In genomic region chr7:150325110-150325611, GRCh38 we compare ENCODE assay signal across 12 cellular contexts. TPM values are rescaled to one million over a fixed set of nuclear protein-coding genes. Genes with fewer than 3 reads are reported as not detected.
DNase-seq lines count a peak whose midpoint lies in the region; ATAC-seq and TF ChIP-seq lines count a peak whose summit lies in the region.
"Had no signal": no experiment of that assay in that cellular context is flagged by ENCODE, and none has a peak within 500 bp of the region (broad histone marks: within the 10 kb centered on the region; RNA-seq: fewer than 3 reads in every experiment).

No MANE protein-coding gene starts in this region.

- peaks cover 16% of the 10 kb centered on the region for H3K4me1 ChIP-seq in hepatocyte (ENCODE audit: insufficient read depth)

- no peaks in the 10 kb centered on the region for H3K9me2 ChIP-seq in hepatocyte (replicated peaks; ENCODE audit: insufficient read depth)

- CTCF ChIA-PET in activated CD4-positive, alpha-beta T cell treated with anti-CD3 and anti-CD28 coated beads for 36 hours (lab: Charles Lee): interaction anchor here (0.7 to 0.8 kb wide), 2 partner anchors 36 to 478 kb away, joined by 3 read pairs; no protein-coding TSS in a partner anchor
- CTCF ChIA-PET in activated CD4-positive, alpha-beta memory T cell treated with anti-CD3 and anti-CD28 coated beads, Interleukin-2, amount 10 ng/mL, durations not matched to agents 7 days and 5 days (lab: Charles Lee): interaction anchor here (0.7 kb wide), 1 partner anchor 122 kb away, joined by 3 read pairs; no protein-coding TSS in a partner anchor

- no peaks in the 10 kb centered on the region for H3K27me3 ChIP-seq in hepatocyte

- no peak for DNase-seq in activated CD4-positive, alpha-beta T cell treated with anti-CD3 and anti-CD28 coated beads for 36 hours
- no peak for DNase-seq in activated CD4-positive, alpha-beta T cell treated with anti-CD3 and anti-CD28 coated beads, Interleukin-2, amount 50 U/mL, for 48 hours
- no peak for DNase-seq in activated CD4-positive, alpha-beta memory T cell treated with anti-CD3 and anti-CD28 coated beads, Interleukin-2, amount 10 ng/mL, durations not matched to agents 7 days and 5 days
- DNase-seq in hepatocyte (ENCODE audit: low spot score): no peak
- DNase-seq in stimulated activated effector memory CD8-positive, alpha-beta T cell treated with anti-CD3 and anti-CD28 coated beads, Interleukin-12 subunit alpha, Interleukin-12 subunit beta, amount 100 ng/mL, for 72 hours (ENCODE audit: low spot score in 2 of 2): no peak
- DNase-seq in NCI-H345 (lab: John Stamatoyannopoulos, UW): no peak
- DNase-seq: anterior cingulate cortex, NCI-H1105 treated with DMSO at 0.1 percent for 48 hours had no signal

- no peaks in the 10 kb centered on the region for H4K20me1 ChIP-seq in hepatocyte (ENCODE audit: insufficient read depth, poor library complexity, severe bottlenecking)

- H3K9me3 Mint-ChIP-seq in activated CD4-positive, alpha-beta T cell treated with anti-CD3 and anti-CD28 coated beads for 36 hours (ENCODE audit: low read depth): no peaks in the 10 kb centered on the region
- H3K9me3 Mint-ChIP-seq in activated CD4-positive, alpha-beta memory T cell treated with anti-CD3 and anti-CD28 coated beads, Interleukin-2, amount 10 ng/mL, durations not matched to agents 7 days and 5 days: no peaks in the 10 kb centered on the region
- H3K9me3 Mint-ChIP-seq in stimulated activated effector memory CD8-positive, alpha-beta T cell treated with anti-CD3 and anti-CD28 coated beads, Interleukin-12 subunit alpha, Interleukin-12 subunit beta, amount 100 ng/mL, for 72 hours: no peaks in the 10 kb centered on the region

- peaks cover 49% of the 10 kb centered on the region for H3K4me1 Mint-ChIP-seq in activated CD4-positive, alpha-beta T cell treated with anti-CD3 and anti-CD28 coated beads for 36 hours
- H3K4me1 Mint-ChIP-seq in activated CD4-positive, alpha-beta memory T cell treated with anti-CD3 and anti-CD28 coated beads, Interleukin-2, amount 10 ng/mL, durations not matched to agents 7 days and 5 days: peaks cover 49% of the 10 kb centered on the region
- peaks cover 56% of the 10 kb centered on the region for H3K4me1 Mint-ChIP-seq in stimulated activated effector memory CD8-positive, alpha-beta T cell treated with anti-CD3 and anti-CD28 coated beads, Interleukin-12 subunit alpha, Interleukin-12 subunit beta, amount 100 ng/mL, for 72 hours

- H3K4me3 Mint-ChIP-seq in activated CD4-positive, alpha-beta T cell treated with anti-CD3 and anti-CD28 coated beads for 36 hours: peak overlapping the region; percentile 91
- H3K4me3 Mint-ChIP-seq in activated CD4-positive, alpha-beta memory T cell treated with anti-CD3 and anti-CD28 coated beads, Interleukin-2, amount 10 ng/mL, durations not matched to agents 7 days and 5 days: peak overlapping the region; percentile 94
- H3K4me3 Mint-ChIP-seq in stimulated activated effector memory CD8-positive, alpha-beta T cell treated with anti-CD3 and anti-CD28 coated beads, Interleukin-12 subunit alpha, Interleukin-12 subunit beta, amount 100 ng/mL, for 72 hours: peak overlapping the region; percentile 95

- POLR2A ChIA-PET in activated CD4-positive, alpha-beta T cell treated with anti-CD3 and anti-CD28 coated beads for 36 hours (lab: Charles Lee): interaction anchor here (0.8 kb wide), 1 partner anchor 11 kb away, joined by 3 read pairs; no protein-coding TSS in a partner anchor
- POLR2A ChIA-PET in activated CD4-positive, alpha-beta memory T cell treated with anti-CD3 and anti-CD28 coated beads, Interleukin-2, amount 10 ng/mL, durations not matched to agents 7 days and 5 days (lab: Charles Lee): interaction anchor here (1.1 kb wide), 1 partner anchor 82 kb away, joined by 5 read pairs; no protein-coding TSS in a partner anchor

- peak overlapping the region; percentile 82 for H3K4me2 ChIP-seq in hepatocyte

- H2AFZ ChIP-seq in hepatocyte: no peak overlapping the region

- H3K36me3 Mint-ChIP-seq in activated CD4-positive, alpha-beta T cell treated with anti-CD3 and anti-CD28 coated beads for 36 hours (ENCODE audit: low read depth): peaks cover 41% of the 10 kb centered on the region
- H3K36me3 Mint-ChIP-seq in activated CD4-positive, alpha-beta memory T cell treated with anti-CD3 and anti-CD28 coated beads, Interleukin-2, amount 10 ng/mL, durations not matched to agents 7 days and 5 days (ENCODE audit: low read depth): peaks cover 51% of the 10 kb centered on the region
- peaks cover 84% of the 10 kb centered on the region for H3K36me3 Mint-ChIP-seq in stimulated activated effector memory CD8-positive, alpha-beta T cell treated with anti-CD3 and anti-CD28 coated beads, Interleukin-12 subunit alpha, Interleukin-12 subunit beta, amount 100 ng/mL, for 72 hours

- ATAC-seq in activated CD4-positive, alpha-beta T cell treated with anti-CD3 and anti-CD28 coated beads for 36 hours: no peak
- ATAC-seq in stimulated activated effector memory CD8-positive, alpha-beta T cell treated with anti-CD3 and anti-CD28 coated beads, Interleukin-12 subunit alpha, Interleukin-12 subunit beta, amount 100 ng/mL, for 72 hours: no peak
- no peak for ATAC-seq in GM21367 (IDR thresholded peaks at IDR 0.05; ENCODE audit: unreplicated experiment)
- ATAC-seq in GM21576 (IDR thresholded peaks at IDR 0.05; ENCODE audit: unreplicated experiment): no peak

- H3K27me3 Mint-ChIP-seq in activated CD4-positive, alpha-beta T cell treated with anti-CD3 and anti-CD28 coated beads for 36 hours: no peaks in the 10 kb centered on the region
- no peaks in the 10 kb centered on the region for H3K27me3 Mint-ChIP-seq in activated CD4-positive, alpha-beta memory T cell treated with anti-CD3 and anti-CD28 coated beads, Interleukin-2, amount 10 ng/mL, durations not matched to agents 7 days and 5 days

- no peaks in the 10 kb centered on the region for H3K36me3 ChIP-seq in hepatocyte (replicated peaks; ENCODE audit: insufficient read depth, low read depth)

- H3K4me3 ChIP-seq in hepatocyte: no peak overlapping the region

- peaks cover 31% of the 10 kb centered on the region for H3K79me2 ChIP-seq in hepatocyte

- TF ChIP-seq CTCF in hepatocyte (IDR thresholded peaks at IDR 0.05; ENCODE audit: poor library complexity): no peak

- intact Hi-C loops in activated CD4-positive, alpha-beta T cell treated with anti-CD3 and anti-CD28 coated beads for 36 hours (cut with DNase I, micrococcal nuclease): no loop called here

- H3K27ac ChIP-seq in hepatocyte: peak overlapping the region; percentile 93
- H3K27ac ChIP-seq: SK-N-MC had no signal

- no peaks in the 10 kb centered on the region for H3K9me3 ChIP-seq in hepatocyte (ENCODE audit: low read depth)

- WGBS in hepatocyte (ENCODE audit: low lambda C conversion rate, missing lambda C conversion rate): 91% methylated on average over 10 of the region's 10 CpGs

- H3K27ac Mint-ChIP-seq in activated CD4-positive, alpha-beta T cell treated with anti-CD3 and anti-CD28 coated beads for 36 hours: peak overlapping the region; percentile 99
- peak overlapping the region; percentile 97 for H3K27ac Mint-ChIP-seq in activated CD4-positive, alpha-beta memory T cell treated with anti-CD3 and anti-CD28 coated beads, Interleukin-2, amount 10 ng/mL, durations not matched to agents 7 days and 5 days
- peak overlapping the region; percentile 99 for H3K27ac Mint-ChIP-seq in stimulated activated effector memory CD8-positive, alpha-beta T cell treated with anti-CD3 and anti-CD28 coated beads, Interleukin-12 subunit alpha, Interleukin-12 subunit beta, amount 100 ng/mL, for 72 hours

RNA-seq across cellular contexts. Expression of gene ACTR3C, which starts 1.8 kb away (rescaled TPM):
- 1 to 10 TPM; 3.2 to 4.7 TPM for total RNA-seq in activated CD4-positive, alpha-beta T cell treated with anti-CD3 and anti-CD28 coated beads for 36 hours
- total RNA-seq in activated CD4-positive, alpha-beta memory T cell treated with anti-CD3 and anti-CD28 coated beads, Interleukin-2, amount 10 ng/mL, durations not matched to agents 7 days and 5 days: 1 to 10 TPM; 4.9 to 7.0 TPM
- 17.7 and 18.6 TPM in 2 replicates for total RNA-seq in hepatocyte
- polyA plus RNA-seq in hepatocyte: 7.8 and 11.9 TPM in 2 replicates

RNA-seq across cellular contexts. Expression of gene LRRC61, which starts 2.0 kb away (rescaled TPM):
- 10 to 100 TPM; 13.0 to 17.4 TPM for total RNA-seq in activated CD4-positive, alpha-beta T cell treated with anti-CD3 and anti-CD28 coated beads for 36 hours
- 10 to 100 TPM; 23.1 to 26.8 TPM for total RNA-seq in activated CD4-positive, alpha-beta memory T cell treated with anti-CD3 and anti-CD28 coated beads, Interleukin-2, amount 10 ng/mL, durations not matched to agents 7 days and 5 days
- 23.4 and 24.0 TPM in 2 replicates for total RNA-seq in hepatocyte
- polyA plus RNA-seq in hepatocyte: 35.4 and 38.7 TPM in 2 replicates

RNA-seq across cellular contexts. Expression of gene RARRES2, which starts 16.3 kb away (rescaled TPM):
- total RNA-seq in activated CD4-positive, alpha-beta T cell treated with anti-CD3 and anti-CD28 coated beads for 36 hours: not detected
- not detected for total RNA-seq in activated CD4-positive, alpha-beta memory T cell treated with anti-CD3 and anti-CD28 coated beads, Interleukin-2, amount 10 ng/mL, durations not matched to agents 7 days and 5 days
- total RNA-seq in hepatocyte: 104 and 122 TPM in 2 replicates
- polyA plus RNA-seq in hepatocyte: 164 and 187 TPM in 2 replicates
- total RNA-seq: A673 had no signal

RNA-seq across cellular contexts. Expression of gene REPIN1, which starts 43.5 kb away (rescaled TPM):
- total RNA-seq in activated CD4-positive, alpha-beta T cell treated with anti-CD3 and anti-CD28 coated beads for 36 hours: 10 to 100 TPM; 48.2 to 55.6 TPM
- 10 to 100 TPM; 42.9 to 45.9 TPM for total RNA-seq in activated CD4-positive, alpha-beta memory T cell treated with anti-CD3 and anti-CD28 coated beads, Interleukin-2, amount 10 ng/mL, durations not matched to agents 7 days and 5 days
- total RNA-seq in hepatocyte: 75.5 and 79.1 TPM in 2 replicates
- polyA plus RNA-seq in hepatocyte: 102 and 107 TPM in 2 replicates

RNA-seq across cellular contexts. Expression of gene ZNF775, which starts 54.0 kb away (rescaled TPM):
- total RNA-seq in activated CD4-positive, alpha-beta T cell treated with anti-CD3 and anti-CD28 coated beads for 36 hours: 1 to 10 TPM; 3.9 to 5.1 TPM
- total RNA-seq in activated CD4-positive, alpha-beta memory T cell treated with anti-CD3 and anti-CD28 coated beads, Interleukin-2, amount 10 ng/mL, durations not matched to agents 7 days and 5 days: 1 to 10 TPM; 6.4 to 7.1 TPM
- total RNA-seq in hepatocyte: 5.2 and 8.3 TPM in 2 replicates
- polyA plus RNA-seq in hepatocyte: 6.2 and 10.6 TPM in 2 replicates

Comparison
In these comparisons a context has a peak if more than half of its experiments do, and no peak if none do; other contexts are left out.
1. RNA of gene RARRES2, which starts 16.3 kb away (total RNA-seq): 104 to 122 TPM in hepatocyte; not detected in activated CD4-positive, alpha-beta T cell treated with anti-CD3 and anti-CD28 coated beads for 36 hours and not detected in activated CD4-positive, alpha-beta memory T cell treated with anti-CD3 and anti-CD28 coated beads, Interleukin-2, amount 10 ng/mL, durations not matched to agents 7 days and 5 days; every median in the first group is over 100 times any median in the second.
2. Peak in every context shown above with its lines, with median percentiles within 50 percentile points of each other: H3K27ac Mint-ChIP-seq and H3K4me3 Mint-ChIP-seq.